Comparison of ENCODE assay signal across 16 cellular contexts in genomic region chr4:4945021-4945420, GRCh38.
A peak's percentile ranks its signal among the peaks of the same experiment; 100 is the strongest.
DNase-seq lines count a peak whose midpoint lies in the region; ATAC-seq and TF ChIP-seq lines count a peak whose summit lies in the region.
"Had no signal": no experiment of that assay in that cellular context is flagged by ENCODE, and none has a peak within 500 bp of the region (broad histone marks: within the 10 kb centered on the region; RNA-seq: fewer than 3 reads in every experiment).

No MANE protein-coding gene starts in this region.

- H3K4me3 ChIP-seq in CD4-positive, CD25-positive, alpha-beta regulatory T cell (ENCODE audit: low read depth, low read length) = no peak overlapping the region
- no peak overlapping the region for H3K4me3 ChIP-seq in OCI-LY1 (ENCODE audit: low read depth, low read length, poor library complexity, severe bottlenecking)
- H3K4me3 ChIP-seq in vagina = no peak overlapping the region

- CTCF ChIA-PET in activated naive CD4-positive, alpha-beta T cell treated with anti-CD3 and anti-CD28 coated beads for 36 hours (lab: Charles Lee) = no interaction called here

- intact Hi-C loops in vagina (cut with DNase I) = no loop called here
- intact Hi-C loops in activated naive CD4-positive, alpha-beta T cell treated with anti-CD3 and anti-CD28 coated beads for 36 hours (cut with micrococcal nuclease) = no loop called here

- no peaks in the 10 kb centered on the region for H3K79me2 ChIP-seq in OCI-LY1 (ENCODE audit: insufficient read depth, low read length)

- no peaks in the 10 kb centered on the region for H3K9me2 ChIP-seq in OCI-LY1 (ENCODE audit: low read depth, low read length)

- H3K36me3 Mint-ChIP-seq in CD4-positive, CD25-positive, alpha-beta regulatory T cell = peaks cover 5% of the 10 kb centered on the region
- H3K36me3 Mint-ChIP-seq in immature natural killer cell (no peaks in the 10 kb centered on the region), chondrocyte (ENCODE audit: low read depth) (no peaks in the 10 kb centered on the region)
- H3K36me3 Mint-ChIP-seq in activated naive CD4-positive, alpha-beta T cell treated with anti-CD3 and anti-CD28 coated beads for 36 hours (ENCODE audit: low read depth) = no peaks in the 10 kb centered on the region

- H3K27me3 ChIP-seq in CD4-positive, CD25-positive, alpha-beta regulatory T cell (ENCODE audit: control insufficient read depth, insufficient read depth, low read length) = no peaks in the 10 kb centered on the region
- H3K27me3 ChIP-seq in OCI-LY1 (ENCODE audit: insufficient read depth, low read length) = no peaks in the 10 kb centered on the region
- H3K27me3 ChIP-seq in vagina = no peaks in the 10 kb centered on the region

- no peak for TF ChIP-seq POLR2A in vagina (IDR thresholded peaks at IDR 0.05)

- no peak overlapping the region for H3K4me3 Mint-ChIP-seq in CD4-positive, CD25-positive, alpha-beta regulatory T cell
- peak overlapping the region in 3 of 5 donors; percentile 3 to 79 (median 19) for H3K4me3 Mint-ChIP-seq in immature natural killer cell
- no peak overlapping the region for H3K4me3 Mint-ChIP-seq in activated naive CD4-positive, alpha-beta T cell treated with anti-CD3 and anti-CD28 coated beads for 36 hours
- H3K4me3 Mint-ChIP-seq in chondrocyte (ENCODE audit: unreplicated experiment) = no peak overlapping the region

- no peaks in the 10 kb centered on the region for H3K27me3 Mint-ChIP-seq in CD4-positive, CD25-positive, alpha-beta regulatory T cell
- H3K27me3 Mint-ChIP-seq in immature natural killer cell (ENCODE audit: low read depth in 3 of 3) (peaks cover 9 to 18% (median 12%) of the 10 kb centered on the region in 3 donors), chondrocyte (ENCODE audit: low read depth) (peaks cover 22% of the 10 kb centered on the region)
- no peaks in the 10 kb centered on the region for H3K27me3 Mint-ChIP-seq in activated naive CD4-positive, alpha-beta T cell treated with anti-CD3 and anti-CD28 coated beads for 36 hours (ENCODE audit: low read depth)
- H3K27me3 Mint-ChIP-seq: IgD-negative memory B cell had no signal

- no peaks in the 10 kb centered on the region for H4K20me1 ChIP-seq in OCI-LY1 (ENCODE audit: insufficient read depth, low read length)

- no peak overlapping the region for H2AFZ ChIP-seq in OCI-LY1 (ENCODE audit: low read length)

- TF ChIP-seq CTCF in OCI-LY1 (IDR thresholded peaks at IDR 0.05; ENCODE audit: low read length) = no peak
- TF ChIP-seq CTCF in vagina (IDR thresholded peaks at IDR 0.05) = no peak
- TF ChIP-seq CTCF in GM20000 (IDR thresholded peaks at IDR 0.05; ENCODE audit: extremely low read depth, missing control alignments) = no peak
- TF ChIP-seq CTCF in chondrocyte (IDR thresholded peaks at IDR 0.05) = no peak

- H3K27ac Mint-ChIP-seq in CD4-positive, CD25-positive, alpha-beta regulatory T cell = peak overlapping the region; percentile 97 to 98 (median 97)
- peak overlapping the region in 5 of 6 donors; percentile 1 to 100 (median 96) for H3K27ac Mint-ChIP-seq in immature natural killer cell
- H3K27ac Mint-ChIP-seq in activated naive CD4-positive, alpha-beta T cell treated with anti-CD3 and anti-CD28 coated beads for 36 hours = no peak overlapping the region
- no peak overlapping the region for H3K27ac Mint-ChIP-seq in chondrocyte (ENCODE audit: unreplicated experiment)

- H3K4me1 Mint-ChIP-seq in CD4-positive, CD25-positive, alpha-beta regulatory T cell = peaks cover 14 to 37% (median 22%) of the 10 kb centered on the region in 4 donors
- peaks cover 29 to 47% of the 10 kb centered on the region in 2 donors for H3K4me1 Mint-ChIP-seq in immature natural killer cell
- H3K4me1 Mint-ChIP-seq in activated naive CD4-positive, alpha-beta T cell treated with anti-CD3 and anti-CD28 coated beads for 36 hours (ENCODE audit: low read depth) = peaks cover 11% of the 10 kb centered on the region
- H3K4me1 Mint-ChIP-seq in chondrocyte (ENCODE audit: low read depth) = peaks cover 9% of the 10 kb centered on the region

- H3K9ac ChIP-seq in OCI-LY1 (ENCODE audit: low read length) = no peak overlapping the region; the same call in 1 of the 2 replicates

- no peak overlapping the region for H3K4me2 ChIP-seq in OCI-LY1 (ENCODE audit: low read length)

- H3K9me3 ChIP-seq in CD4-positive, CD25-positive, alpha-beta regulatory T cell (ENCODE audit: control insufficient read depth in 2 of 2, low read length in 2 of 2) = no peaks in the 10 kb centered on the region
- H3K9me3 ChIP-seq in OCI-LY1 (ENCODE audit: low read length) (no peaks in the 10 kb centered on the region; the same call in 1 of the 2 replicates), vagina (no peaks in the 10 kb centered on the region)

- no peaks in the 10 kb centered on the region for H3K36me3 ChIP-seq in CD4-positive, CD25-positive, alpha-beta regulatory T cell (ENCODE audit: control insufficient read depth, insufficient read depth, low read length)
- H3K36me3 ChIP-seq in OCI-LY1 (ENCODE audit: insufficient read depth, low read length) = no peaks in the 10 kb centered on the region
- H3K36me3 ChIP-seq in vagina = no peaks in the 10 kb centered on the region

- no peak for DNase-seq in CD4-positive, CD25-positive, alpha-beta regulatory T cell
- no peak for DNase-seq in immature natural killer cell
- peak; percentile 22 to 79 for DNase-seq in vagina (ENCODE audit: extremely low spot score in 2 of 2)
- DNase-seq in activated naive CD4-positive, alpha-beta T cell treated with anti-CD3 and anti-CD28 coated beads for 36 hours = no peak
- DNase-seq in GM20000 (ENCODE audit: low spot score) = no peak
- DNase-seq in chondrocyte (ENCODE audit: low spot score) = no peak
- DNase-seq: C1 segment of cervical spinal cord, H7, NCI-H1105, NCI-H146, NCI-H2029, NCI-H524 treated with DMSO at 0.1 percent for 48 hours, NCI-H82, Right ventricle myocardium superior had no signal

- peaks cover 0 to 9% (median 0%) of the 10 kb centered on the region in 7 donors for H3K9me3 Mint-ChIP-seq in CD4-positive, CD25-positive, alpha-beta regulatory T cell
- H3K9me3 Mint-ChIP-seq in immature natural killer cell (peaks cover 0 to 4% (median 0%) of the 10 kb centered on the region in 6 donors), chondrocyte (ENCODE audit: low read depth) (peaks cover 3% of the 10 kb centered on the region)
- H3K9me3 Mint-ChIP-seq in activated naive CD4-positive, alpha-beta T cell treated with anti-CD3 and anti-CD28 coated beads for 36 hours = no peaks in the 10 kb centered on the region

- peaks cover 5% of the 10 kb centered on the region; the same call in 1 of the 2 replicates for H3F3A ChIP-seq in OCI-LY1 (ENCODE audit: insufficient read depth, low read length)

- no peak overlapping the region for H3K27ac ChIP-seq in CD4-positive, CD25-positive, alpha-beta regulatory T cell (ENCODE audit: insufficient read depth, low read length, poor library complexity, severe bottlenecking)
- peak overlapping the region; percentile 99 for H3K27ac ChIP-seq in OCI-LY1 (ENCODE audit: low read depth, low read length, poor library complexity, severe bottlenecking)
- no peak overlapping the region for H3K27ac ChIP-seq in vagina

- peaks cover 27% of the 10 kb centered on the region for H3K4me1 ChIP-seq in CD4-positive, CD25-positive, alpha-beta regulatory T cell (ENCODE audit: control insufficient read depth, insufficient read depth, low read length, poor library complexity, severe bottlenecking)
- H3K4me1 ChIP-seq in OCI-LY1 (ENCODE audit: insufficient read depth, low read length, severe bottlenecking) (peaks cover 48% of the 10 kb centered on the region), vagina (no peaks in the 10 kb centered on the region)

- no peak for ATAC-seq in CD4-positive, CD25-positive, alpha-beta regulatory T cell (ENCODE audit: low read depth in 2 of 2)

Comparison
In these comparisons a context has a peak if more than half of its experiments do, and no peak if none do; other contexts are left out.
1. DNase-seq: peak in vagina (2 of 2); none in CD4-positive, CD25-positive, alpha-beta regulatory T cell (0 of 3), immature natural killer cell (0 of 3), activated naive CD4-positive, alpha-beta T cell treated with anti-CD3 and anti-CD28 coated beads for 36 hours (single experiment), GM20000 (single experiment) and chondrocyte (single experiment).
2. H3K27ac Mint-ChIP-seq: peak in CD4-positive, CD25-positive, alpha-beta regulatory T cell (3 of 3) and immature natural killer cell (5 of 6); none in activated naive CD4-positive, alpha-beta T cell treated with anti-CD3 and anti-CD28 coated beads for 36 hours (single experiment) and chondrocyte (single experiment).
3. H3K4me3 Mint-ChIP-seq: peak in immature natural killer cell (3 of 5); none in CD4-positive, CD25-positive, alpha-beta regulatory T cell (0 of 4), activated naive CD4-positive, alpha-beta T cell treated with anti-CD3 and anti-CD28 coated beads for 36 hours (single experiment) and chondrocyte (single experiment).